ENCODE assay signal across 23 cellular contexts in the genomic region with DNA sequence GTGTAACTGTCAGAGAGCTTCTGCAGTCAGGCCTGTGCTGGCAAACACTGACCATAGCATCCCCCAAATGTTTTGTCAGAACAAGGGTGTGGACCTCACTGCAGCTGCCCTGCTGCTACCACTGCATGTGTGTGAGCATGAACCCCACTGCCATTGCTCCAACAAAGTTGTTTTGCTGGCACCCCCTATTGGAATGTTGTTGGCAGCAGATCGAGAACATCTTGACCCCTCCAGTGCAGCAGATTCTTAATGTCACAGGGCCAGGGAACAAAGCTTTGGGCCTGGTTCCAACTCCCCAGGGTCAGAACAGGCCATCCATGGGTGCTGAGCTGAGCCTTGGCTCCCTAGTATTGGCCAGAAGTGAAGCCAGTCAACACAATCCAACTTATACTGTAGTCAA.
DNase-seq lines count a peak whose midpoint lies in the region; ATAC-seq, FAIRE-seq and TF ChIP-seq lines count a peak whose summit lies in the region.
"Had no signal": no experiment of that assay in that cellular context is flagged by ENCODE, and none has a peak within 500 bp of the region (broad histone marks: within the 10 kb centered on the region; RNA-seq: fewer than 3 reads in every experiment).

No MANE protein-coding gene starts in this region.

- no peak overlapping the region for H2AFZ ChIP-seq in mammary epithelial cell (ENCODE audit: low read depth, low read length)
- no peak overlapping the region for H2AFZ ChIP-seq in PC-3 (ENCODE audit: low read length)
- no peak overlapping the region for H2AFZ ChIP-seq in astrocyte (ENCODE audit: low read depth, low read length)

- no peaks in the 10 kb centered on the region for H3K27me3 Mint-ChIP-seq in MCF 10A (ENCODE audit: insufficient read depth, unreplicated experiment)
- no peaks in the 10 kb centered on the region for H3K27me3 Mint-ChIP-seq in astrocyte (ENCODE audit: low read depth, unreplicated experiment)
- no peaks in the 10 kb centered on the region for H3K27me3 Mint-ChIP-seq in activated CD8-positive, alpha-beta memory T cell treated with anti-CD3 and anti-CD28 coated beads, Interleukin-2, amount 10 ng/mL, durations not matched to agents 7 days and 5 days
- H3K27me3 Mint-ChIP-seq: B cell; CD4-positive, alpha-beta T cell had no signal

- POLR2A ChIA-PET in MCF 10A (lab: Yijun Ruan, JAX) (no interaction called here), PC-3 (lab: Charles Lee; ENCODE audit: unreplicated experiment) (no interaction called here)

- H3K4me3 Mint-ChIP-seq in MCF 10A (ENCODE audit: unreplicated experiment) (no peak overlapping the region), astrocyte (ENCODE audit: unreplicated experiment) (no peak overlapping the region)
- no peak overlapping the region for H3K4me3 Mint-ChIP-seq in activated CD8-positive, alpha-beta memory T cell treated with anti-CD3 and anti-CD28 coated beads, Interleukin-2, amount 10 ng/mL, durations not matched to agents 7 days and 5 days
- H3K4me3 Mint-ChIP-seq: B cell; CD4-positive, alpha-beta T cell; CD8-positive, alpha-beta T cell had no signal

- H3K9me2 ChIP-seq in PC-3 (replicated peaks; ENCODE audit: low read length), result no peaks in the 10 kb centered on the region

- no peaks in the 10 kb centered on the region for H3K4me1 ChIP-seq in mammary epithelial cell (ENCODE audit: insufficient read depth, low read length)
- H3K4me1 ChIP-seq in PC-3 (ENCODE audit: insufficient read depth, low read length), result peaks cover 14% of the 10 kb centered on the region
- no peaks in the 10 kb centered on the region for H3K4me1 ChIP-seq in astrocyte (ENCODE audit: insufficient read depth, low read length)
- H3K4me1 ChIP-seq: A549, Caco-2 had no signal

- CTCF ChIA-PET in MCF 10A (lab: Yijun Ruan, JAX), result no interaction called here
- CTCF ChIA-PET in mammary epithelial cell (lab: Charles Lee; ENCODE audit: low non-redundant PET), result no interaction called here
- CTCF ChIA-PET in PC-3 (lab: Charles Lee), result no interaction called here
- CTCF ChIA-PET in activated CD8-positive, alpha-beta memory T cell treated with anti-CD3 and anti-CD28 coated beads, Interleukin-2, amount 10 ng/mL, durations not matched to agents 7 days and 5 days (lab: Charles Lee), result no interaction called here

- H3K4me2 ChIP-seq in mammary epithelial cell (ENCODE audit: insufficient read depth, low read depth, low read length), result no peak overlapping the region
- no peak overlapping the region for H3K4me2 ChIP-seq in PC-3 (ENCODE audit: low read length)
- no peak overlapping the region for H3K4me2 ChIP-seq in astrocyte (ENCODE audit: low read length)
- H3K4me2 ChIP-seq: A549 had no signal

- intact Hi-C loops in MCF 10A (cut with micrococcal nuclease) (no loop called here), mammary epithelial cell (cut with micrococcal nuclease) (no loop called here), PC-3 (cut with micrococcal nuclease) (loop anchor here (2.0 kb wide), 1 partner anchor 45 kb away; no protein-coding TSS in a partner anchor)

- peak overlapping the region; percentile 74 for H3K27ac Mint-ChIP-seq in MCF 10A (ENCODE audit: low read depth, unreplicated experiment)
- H3K27ac Mint-ChIP-seq in astrocyte (ENCODE audit: unreplicated experiment), result peak overlapping the region; percentile 82
- no peak overlapping the region for H3K27ac Mint-ChIP-seq in activated CD8-positive, alpha-beta memory T cell treated with anti-CD3 and anti-CD28 coated beads, Interleukin-2, amount 10 ng/mL, durations not matched to agents 7 days and 5 days
- H3K27ac Mint-ChIP-seq: B cell; CD4-positive, alpha-beta T cell; CD8-positive, alpha-beta T cell had no signal

- H3K9ac ChIP-seq in mammary epithelial cell (ENCODE audit: insufficient read depth, low read length) (no peak overlapping the region), PC-3 (ENCODE audit: low read length) (no peak overlapping the region), astrocyte (ENCODE audit: low read length) (no peak overlapping the region)
- H3K9ac ChIP-seq: BLaER1 treated with 17β-estradiol and CSF1 and Interleukin-3, amounts not matched to agents 10 nM and 100 nM had no signal

- H3K27me3 ChIP-seq in mammary epithelial cell (ENCODE audit: insufficient read depth, low read length) (no peaks in the 10 kb centered on the region), PC-3 (ENCODE audit: low read length) (no peaks in the 10 kb centered on the region), astrocyte (ENCODE audit: insufficient read depth, low read length) (no peaks in the 10 kb centered on the region)
- H3K27me3 ChIP-seq: BLaER1 treated with 17β-estradiol and CSF1 and Interleukin-3, amounts not matched to agents 10 nM and 100 nM had no signal

- WGBS in mammary epithelial cell (ENCODE audit: low coverage, missing lambda C conversion rate), result 50% methylated on average over 1 of the region's 1 CpG

- TF ChIP-seq CTCF in MCF 10A (IDR thresholded peaks at IDR 0.05; ENCODE audit: unreplicated experiment) (no peak), mammary epithelial cell (conservative IDR thresholded peaks at IDR 0.05 in 1 of 2, IDR thresholded peaks at IDR 0.05 in 1 of 2; ENCODE audit: extremely low read depth in 1 of 2, insufficient read depth in 1 of 2, low read depth in 1 of 2, low read length in 2 of 2) (no peak), PC-3 (conservative IDR thresholded peaks at IDR 0.05; ENCODE audit: low read depth, low read length) (no peak), astrocyte (IDR thresholded peaks at IDR 0.05; ENCODE audit: insufficient read depth, low read depth, low read length) (no peak)

- dilution Hi-C loops in mammary epithelial cell (cut with HindIII; ENCODE audit: low sequenced_read_pairs), result no loop called here

- H3K79me2 ChIP-seq in mammary epithelial cell (ENCODE audit: insufficient read depth, low read length), result no peaks in the 10 kb centered on the region
- no peaks in the 10 kb centered on the region for H3K79me2 ChIP-seq in PC-3 (ENCODE audit: low read length)
- H3K79me2 ChIP-seq in astrocyte (ENCODE audit: insufficient read depth, low read length), result no peaks in the 10 kb centered on the region

- H3K9me3 Mint-ChIP-seq in MCF 10A (ENCODE audit: unreplicated experiment) (peaks cover 12% of the 10 kb centered on the region), astrocyte (ENCODE audit: unreplicated experiment) (peaks cover 19% of the 10 kb centered on the region)
- peaks cover 23% of the 10 kb centered on the region for H3K9me3 Mint-ChIP-seq in activated CD8-positive, alpha-beta memory T cell treated with anti-CD3 and anti-CD28 coated beads, Interleukin-2, amount 10 ng/mL, durations not matched to agents 7 days and 5 days (ENCODE audit: low read depth)

- FAIRE-seq in astrocyte (lab: Jason Lieb, UNC), result no peak
- FAIRE-seq: A549, D721Med, GM12878, GM12892, GM18507 had no signal

- no peaks in the 10 kb centered on the region for H4K20me1 ChIP-seq in mammary epithelial cell (ENCODE audit: insufficient read depth, low read length)
- no peaks in the 10 kb centered on the region for H4K20me1 ChIP-seq in PC-3 (ENCODE audit: low read length)
- H4K20me1 ChIP-seq in astrocyte (ENCODE audit: insufficient read depth, low read length), result no peaks in the 10 kb centered on the region
- H4K20me1 ChIP-seq: BLaER1 treated with 17β-estradiol and CSF1 and Interleukin-3, amounts not matched to agents 10 nM and 100 nM had no signal

- H3K36me3 Mint-ChIP-seq in MCF 10A (ENCODE audit: insufficient read depth, unreplicated experiment) (peaks cover 5% of the 10 kb centered on the region), astrocyte (ENCODE audit: low read depth, unreplicated experiment) (no peaks in the 10 kb centered on the region)
- H3K36me3 Mint-ChIP-seq in activated CD8-positive, alpha-beta memory T cell treated with anti-CD3 and anti-CD28 coated beads, Interleukin-2, amount 10 ng/mL, durations not matched to agents 7 days and 5 days, result no peaks in the 10 kb centered on the region
- H3K36me3 Mint-ChIP-seq: CD8-positive, alpha-beta T cell had no signal

- no peak for DNase-seq in MCF 10A (ENCODE audit: unreplicated experiment)
- no peak for DNase-seq in mammary epithelial cell
- no peak for DNase-seq in PC-3
- no peak for DNase-seq in astrocyte (ENCODE audit: low read depth)
- no peak for DNase-seq in activated CD8-positive, alpha-beta memory T cell treated with anti-CD3 and anti-CD28 coated beads, Interleukin-2, amount 10 ng/mL, durations not matched to agents 7 days and 5 days
- DNase-seq in stimulated activated naive CD8-positive, alpha-beta T cell treated with anti-CD3 and anti-CD28 coated beads, Interleukin-15, Interleukin-2, amounts not matched to agents 100 U/mL and 50 U/mL, for 24 hours, result no peak
- DNase-seq: Caco-2; Calu3; CD4-positive, alpha-beta T cell; CD8-positive, alpha-beta T cell; DMS79 treated with DMSO at 0.1 percent for 48 hours; EL; GDM1 had no signal

- H3K4me1 Mint-ChIP-seq in MCF 10A (ENCODE audit: insufficient read depth, unreplicated experiment) (peaks cover 7% of the 10 kb centered on the region), astrocyte (ENCODE audit: low read depth, unreplicated experiment) (peaks cover 11% of the 10 kb centered on the region)
- H3K4me1 Mint-ChIP-seq in activated CD8-positive, alpha-beta memory T cell treated with anti-CD3 and anti-CD28 coated beads, Interleukin-2, amount 10 ng/mL, durations not matched to agents 7 days and 5 days, result no peaks in the 10 kb centered on the region
- H3K4me1 Mint-ChIP-seq: B cell had no signal

- H3K27ac ChIP-seq in mammary epithelial cell (ENCODE audit: insufficient read depth, low read depth, low read length) (no peak overlapping the region), PC-3 (ENCODE audit: low read length) (peak overlapping the region; percentile 61), astrocyte (ENCODE audit: low read depth, low read length) (no peak overlapping the region)
- H3K27ac ChIP-seq: 22Rv1, A549, C4-2B had no signal

- no TSS peak for BruUV-seq in MCF 10A (replicated peaks; lab: Mats Ljungman, UMichigan)
- no TSS peak for BruUV-seq in mammary epithelial cell (replicated peaks; lab: Mats Ljungman, UMichigan)
- no TSS peak for BruUV-seq in PC-3 (replicated peaks; lab: Mats Ljungman, UMichigan)

- in situ Hi-C loops in mammary epithelial cell (cut with MboI; ENCODE audit: low sequenced_read_pairs in 2 of 2), result no loop called here

- H3F3A ChIP-seq in PC-3 (ENCODE audit: low read length, unreplicated experiment), result peaks cover 4% of the 10 kb centered on the region

- peaks cover 31% of the 10 kb centered on the region for H3K9me3 ChIP-seq in mammary epithelial cell (replicated peaks; ENCODE audit: insufficient read depth, low read length)
- H3K9me3 ChIP-seq in PC-3 (ENCODE audit: low read length), result peaks cover 18% of the 10 kb centered on the region
- peaks cover 7% of the 10 kb centered on the region for H3K9me3 ChIP-seq in astrocyte (ENCODE audit: insufficient read depth, low read depth, low read length)
- H3K9me3 ChIP-seq: A549 had no signal

- H3K36me3 ChIP-seq in mammary epithelial cell (ENCODE audit: insufficient read depth, low read length) (no peaks in the 10 kb centered on the region), PC-3 (ENCODE audit: low read depth, low read length) (no peaks in the 10 kb centered on the region), astrocyte (ENCODE audit: insufficient read depth, low read length) (no peaks in the 10 kb centered on the region)
- H3K36me3 ChIP-seq: BLaER1 treated with 17β-estradiol and CSF1 and Interleukin-3, amounts not matched to agents 10 nM and 100 nM had no signal

- ATAC-seq in PC-3, result no peak
- no peak for ATAC-seq in activated CD8-positive, alpha-beta memory T cell treated with anti-CD3 and anti-CD28 coated beads, Interleukin-2, amount 10 ng/mL, durations not matched to agents 7 days and 5 days
- no peak for ATAC-seq in stimulated activated naive CD8-positive, alpha-beta T cell treated with anti-CD3 and anti-CD28 coated beads, Interleukin-15, Interleukin-2, amounts not matched to agents 100 U/mL and 50 U/mL, for 24 hours
- ATAC-seq in HG02852 (IDR thresholded peaks at IDR 0.05; ENCODE audit: unreplicated experiment), result no peak
- ATAC-seq: A549; CD8-positive, alpha-beta T cell; GM12878 had no signal

- H3K4me3 ChIP-seq in mammary epithelial cell (replicated peaks in 1 of 3; ENCODE audit: insufficient read depth in 1 of 3, low read depth in 2 of 3, low read length in 3 of 3), result no peak overlapping the region
- no peak overlapping the region for H3K4me3 ChIP-seq in PC-3 (ENCODE audit: low read length)
- H3K4me3 ChIP-seq in astrocyte (ENCODE audit: insufficient read depth, low read depth, low read length), result no peak overlapping the region
- H3K4me3 ChIP-seq: A549; BLaER1 treated with 17β-estradiol and CSF1 and Interleukin-3, amounts not matched to agents 10 nM and 100 nM; GM12878 had no signal
